1 cellular context compared by ENCODE assay signal in genomic region chr2:97664636-97664970, GRCh38.
TF ChIP-seq lines count a peak whose summit lies in the region.

No MANE protein-coding gene starts in this region.

TF ChIP-seq in K562, 482 proteins besides CTCF, POLR2A, EP300 and RAD21 (continued from another document and continues in another):
- TF ChIP-seq ARID3A (IDR thresholded peaks at IDR 0.05; ENCODE audit: borderline replicate concordance, low read depth, low read length), result 0 out of 2 replicates have a peak, but pooled peaks have one; percentile 2
- TF ChIP-seq CUX1 (CRISPR knock-in tag; IDR thresholded peaks at IDR 0.05), result no peak
- TF ChIP-seq TGIF2 (CRISPR knock-in tag; IDR thresholded peaks at IDR 0.05), result no peak
- no peak for TF ChIP-seq ZBTB8A (IDR thresholded peaks at IDR 0.05; ENCODE audit: partially characterized antibody)
- no peak for TF ChIP-seq FOXM1 (IDR thresholded peaks at IDR 0.05; ENCODE audit: low read depth)
- no peak for TF ChIP-seq FOXM1 (CRISPR knock-in tag; IDR thresholded peaks at IDR 0.05; ENCODE audit: low read depth)
- TF ChIP-seq BRD9 (IDR thresholded peaks at IDR 0.05; ENCODE audit: low read depth, partially characterized antibody), result peak; percentile 93
- TF ChIP-seq ZFX (CRISPR knock-in tag; IDR thresholded peaks at IDR 0.05), result peak; percentile 31; the same call in 1 of the 2 replicates
- no peak for TF ChIP-seq ZNF449 (CRISPR knock-in tag; IDR thresholded peaks at IDR 0.05)
- no peak for TF ChIP-seq PPARD (CRISPR knock-in tag; IDR thresholded peaks at IDR 0.05)
- no peak; the same call in 1 of the 2 replicates for TF ChIP-seq GTF2E2 (tag; IDR thresholded peaks at IDR 0.05)
- TF ChIP-seq NR4A1 (CRISPR knock-in tag; IDR thresholded peaks at IDR 0.05), result no peak
- no peak for TF ChIP-seq NR4A1 (tag; IDR thresholded peaks at IDR 0.05)
- no peak for TF ChIP-seq TCF3 (CRISPR knock-in tag; IDR thresholded peaks at IDR 0.05)
- 0 out of 2 replicates have a peak, but pooled peaks have one; percentile 59 for TF ChIP-seq ZNF589 (CRISPR knock-in tag; IDR thresholded peaks at IDR 0.05; ENCODE audit: low read depth)
- no peak for TF ChIP-seq RB1 (IDR thresholded peaks at IDR 0.05; ENCODE audit: low read depth)
- TF ChIP-seq YBX1 (IDR thresholded peaks at IDR 0.05), result no peak
- TF ChIP-seq RERE (CRISPR knock-in tag; IDR thresholded peaks at IDR 0.05; ENCODE audit: borderline replicate concordance), result no peak
- TF ChIP-seq UBTF (IDR thresholded peaks at IDR 0.05; ENCODE audit: borderline replicate concordance in 1 of 2, low read depth in 2 of 2, low read length in 2 of 2), result no peak
- no peak for TF ChIP-seq TBL1XR1 (IDR thresholded peaks at IDR 0.05; ENCODE audit: low read length in 2 of 2)
- TF ChIP-seq MLX (CRISPR knock-in tag; conservative IDR thresholded peaks at IDR 0.05), result no peak
- TF ChIP-seq BDP1 (IDR thresholded peaks at IDR 0.05; ENCODE audit: insufficient read depth, insufficient read length), result no peak
- TF ChIP-seq TRIM28 (IDR thresholded peaks at IDR 0.05), result no peak
- no peak for TF ChIP-seq GATAD2B (IDR thresholded peaks at IDR 0.05; ENCODE audit: borderline replicate concordance)
- no peak for TF ChIP-seq ZSCAN29 (IDR thresholded peaks at IDR 0.05)
- no peak for TF ChIP-seq DIDO1 (tag; IDR thresholded peaks at IDR 0.05; ENCODE audit: low read depth)
- no peak for TF ChIP-seq KLF10 (CRISPR knock-in tag; IDR thresholded peaks at IDR 0.05)
- TF ChIP-seq MCM3 (IDR thresholded peaks at IDR 0.05), result no peak
- TF ChIP-seq ZKSCAN8 (CRISPR knock-in tag; IDR thresholded peaks at IDR 0.05), result no peak
- no peak for TF ChIP-seq POLR3A (IDR thresholded peaks at IDR 0.05; ENCODE audit: borderline replicate concordance, extremely low read depth, insufficient read depth, insufficient read length)
- TF ChIP-seq SRF (CRISPR knock-in tag; IDR thresholded peaks at IDR 0.05), result no peak
- no peak for TF ChIP-seq SP2 (IDR thresholded peaks at IDR 0.05; ENCODE audit: extremely low read depth, low read depth, low read length, poor library complexity, severe bottlenecking)
- TF ChIP-seq AFF1 (IDR thresholded peaks at IDR 0.05; ENCODE audit: low read depth in 1 of 2, partially characterized antibody in 2 of 2), result peak in 1 of 2 experiments; percentile 50
- TF ChIP-seq ZHX1 (conservative IDR thresholded peaks at IDR 0.05; ENCODE audit: low read length), result no peak
- no peak for TF ChIP-seq CBFA2T3 (IDR thresholded peaks at IDR 0.05)
- no peak for TF ChIP-seq ZNF444 (CRISPR knock-in tag; IDR thresholded peaks at IDR 0.05)
